Comparison of ENCODE assay signal across 3 cellular contexts in the genomic region with DNA sequence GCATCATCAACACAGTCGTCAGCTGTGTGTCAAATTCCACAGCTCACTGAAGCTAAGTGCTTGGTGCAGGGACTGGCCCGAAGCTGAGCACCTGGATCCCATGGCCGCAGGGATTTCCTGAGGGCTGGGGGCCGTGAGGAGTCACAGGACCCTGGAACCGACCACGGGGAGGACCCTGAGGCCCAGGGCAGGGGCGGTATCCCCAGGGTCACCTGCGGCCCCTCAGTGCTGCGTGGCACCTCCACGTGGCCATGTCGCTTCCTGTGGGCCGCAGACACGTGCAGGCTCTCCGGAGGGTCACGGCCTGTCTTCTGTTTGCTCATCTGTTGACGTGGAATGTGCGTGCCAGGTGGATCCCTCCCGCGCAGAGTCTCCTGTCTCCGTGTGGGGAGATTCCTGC. TPM values are rescaled to one million over a fixed set of nuclear protein-coding genes. Genes with fewer than 3 reads are reported as not detected.
"Had no signal": no experiment of that assay in that cellular context is flagged by ENCODE, and none has a peak within 500 bp of the region (broad histone marks: within the 10 kb centered on the region; RNA-seq: fewer than 3 reads in every experiment).

No MANE protein-coding gene starts in this region.

- DNase-seq: GDM1, GF-D8 had no signal

- H3K4me3 ChIP-seq: GM12878 had no signal

- ATAC-seq: GM12878 had no signal

RNA-seq across cellular contexts. Expression of gene NKX6-2, which starts 53.4 kb away (rescaled TPM):
- total RNA-seq: GM12878 had no signal
